In the genomic region with DNA sequence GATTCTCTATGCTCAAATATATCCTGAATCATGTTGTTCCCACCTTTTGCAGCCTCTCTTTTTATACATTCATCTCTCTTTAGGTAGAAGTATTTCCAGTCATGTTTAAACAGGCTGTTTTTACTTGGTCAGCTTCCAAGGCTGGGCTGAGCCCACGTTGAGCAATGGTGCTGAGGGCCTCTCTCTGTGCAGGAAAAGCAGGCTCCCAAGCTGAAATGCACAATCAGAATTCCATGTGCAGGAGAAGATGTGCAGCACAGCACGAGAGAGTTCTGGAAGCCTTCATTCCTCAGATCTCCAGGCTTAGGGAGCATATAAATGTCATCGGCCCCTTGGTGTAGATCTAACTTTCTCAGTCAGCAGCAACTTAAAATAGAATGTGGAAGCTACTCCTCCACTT, we compare ENCODE assay signal across 22 cellular contexts.
DNase-seq lines count a peak whose midpoint lies in the region; ATAC-seq, FAIRE-seq and TF ChIP-seq lines count a peak whose summit lies in the region.
"Had no signal": no experiment of that assay in that cellular context is flagged by ENCODE, and none has a peak within 500 bp of the region (broad histone marks: within the 10 kb centered on the region; RNA-seq: fewer than 3 reads in every experiment).

No MANE protein-coding gene starts in this region.

- DNase-seq in HepG2 (ENCODE audit: low spot score), result no peak
- DNase-seq in choroid plexus epithelial cell (ENCODE audit: low read depth), result peak; percentile 58
- DNase-seq in left lobe of liver (ENCODE audit: low spot score), result no peak
- DNase-seq in cerebellar cortex (ENCODE audit: low spot score), result no peak
- no peak for DNase-seq in SHP77 (lab: John Stamatoyannopoulos, UW)
- DNase-seq in NK-92 treated with Interleukin-12 subunit alpha and Interleukin-12 subunit beta, amount 100 ng/mL, for 24 hours (lab: John Stamatoyannopoulos, UW), result no peak
- no peak for DNase-seq in NCI-H1436 (lab: John Stamatoyannopoulos, UW)
- DNase-seq: ACHN; activated CD8-positive, alpha-beta T cell treated with anti-CD3 and anti-CD28 coated beads, Interleukin-2, amount 10 ng/mL, durations not matched to agents 7 days and 5 days; activated T-cell treated with anti-CD3 and anti-CD28 coated beads, Interleukin-2, amount 50 U/mL, for 1 hour; amniotic stem cell; caudate nucleus; NCI-H187; Peyer's patch; stimulated activated CD4-positive, alpha-beta T cell treated with anti-CD3 and anti-CD28 coated beads, Interleukin-12 subunit alpha, Interleukin-12 subunit beta, amount 100 ng/mL, for 4 hours; substantia nigra had no signal

- in situ Hi-C loops in HepG2 (cut with HindIII; ENCODE audit: extremely low pct_ligation_motif_present, low pct_unique_long_range_greater_than_20kb), result no loop called here

- no peak overlapping the region for H2AFZ ChIP-seq in HepG2 (ENCODE audit: low read length)

- TF ChIP-seq POLR2A in HepG2 (IDR thresholded peaks at IDR 0.05; ENCODE audit: insufficient read depth in 1 of 2, low read depth in 2 of 2, low read length in 2 of 2), result no peak

- H3K9ac ChIP-seq in liver (ENCODE audit: low read depth in 1 of 2, low read length in 2 of 2), result no peak overlapping the region
- H3K9ac ChIP-seq in HepG2 (ENCODE audit: insufficient read depth, low read depth, low read length), result no peak overlapping the region

- H3K27me3 ChIP-seq in liver (ENCODE audit: control insufficient read depth in 4 of 4, insufficient read depth in 4 of 4, low read length in 3 of 4), result peaks cover 0 to 3% (median 0%) of the 10 kb centered on the region in 4 donors
- H3K27me3 ChIP-seq in HepG2 (ENCODE audit: control insufficient read depth in 1 of 2, insufficient read depth in 2 of 2, low read length in 2 of 2), result no peaks in the 10 kb centered on the region; a peak in 1 of 5 replicates
- H3K27me3 ChIP-seq: Peyer's patch, vagina had no signal

- 60% methylated on average over 3 of the region's 3 CpGs for whole genome bisulfite sequencing in liver
- WGBS in HepG2 (ENCODE audit: low lambda C conversion rate), result 3% methylated on average over 3 of the region's 3 CpGs

- ATAC-seq in HepG2 (no peak), left lobe of liver (peak; percentile 35)
- ATAC-seq: activated CD4-positive, CD25-positive, alpha-beta regulatory T cell treated with anti-CD3 and anti-CD28 coated beads, Interleukin-2, amount 50 U/mL, for 24 hours; activated CD8-positive, alpha-beta T cell treated with anti-CD3 and anti-CD28 coated beads, Interleukin-2, amount 10 ng/mL, durations not matched to agents 7 days and 5 days; GM12878; K562; SK-N-SH treated with all-trans-retinoic acid at 6 μM for 48 hours had no signal

- TF ChIP-seq RAD21 in liver (IDR thresholded peaks at IDR 0.05) (no peak), HepG2 (CRISPR knock-in tag; IDR thresholded peaks at IDR 0.05) (no peak)

- no peaks in the 10 kb centered on the region for H3K4me1 ChIP-seq in liver (ENCODE audit: control insufficient read depth in 4 of 4, insufficient read depth in 4 of 4, low read length in 3 of 4)
- H3K4me1 ChIP-seq in HepG2 (ENCODE audit: insufficient read depth, low read length), result no peaks in the 10 kb centered on the region
- H3K4me1 ChIP-seq: Peyer's patch had no signal

- TF ChIP-seq CTCF in liver (IDR thresholded peaks at IDR 0.05; ENCODE audit: low read depth, low read length, missing input control), result no peak
- no peak for TF ChIP-seq CTCF in HepG2 (CRISPR knock-in tag; IDR thresholded peaks at IDR 0.05)
- TF ChIP-seq CTCF in choroid plexus epithelial cell (conservative IDR thresholded peaks at IDR 0.05; ENCODE audit: low read depth, low read length), result no peak

- H3K4me3 ChIP-seq in liver (ENCODE audit: low read depth in 1 of 3, low read length in 3 of 3) (no peak overlapping the region), HepG2 (replicated peaks in 1 of 3; ENCODE audit: insufficient read depth in 1 of 3, low read depth in 2 of 3, low read length in 3 of 3) (no peak overlapping the region), choroid plexus epithelial cell (ENCODE audit: low read depth, low read length) (no peak overlapping the region)
- H3K4me3 ChIP-seq: GM12878, K562, Peyer's patch, vagina had no signal

- no peak for FAIRE-seq in HepG2 (lab: Jason Lieb, UNC)
- FAIRE-seq: GM12878, K562 had no signal

- H3K9me3 ChIP-seq in liver (ENCODE audit: control insufficient read depth in 4 of 4, low read length in 3 of 4) (no peaks in the 10 kb centered on the region), HepG2 (ENCODE audit: low read length) (no peaks in the 10 kb centered on the region)
- H3K9me3 ChIP-seq: Peyer's patch, vagina had no signal

- TF ChIP-seq EP300 in HepG2 (IDR thresholded peaks at IDR 0.05; ENCODE audit: low read depth in 2 of 2, low read length in 2 of 2) (no peak), HepG2 (CRISPR knock-in tag; IDR thresholded peaks at IDR 0.05; ENCODE audit: borderline replicate concordance) (no peak)

- BruUV-seq in HepG2 (replicated peaks; lab: Mats Ljungman, UMichigan), result no TSS peak

- no peaks in the 10 kb centered on the region for H4K20me1 ChIP-seq in HepG2 (ENCODE audit: insufficient read depth, low read length)

- CTCF ChIA-PET in HepG2 (lab: Yijun Ruan, JAX; ENCODE audit: low intra/inter-chr PET ratio, low total read pairs), result no interaction called here

- H3K79me2 ChIP-seq in HepG2 (ENCODE audit: insufficient read depth, low read length), result no peaks in the 10 kb centered on the region

- intact Hi-C loops in HepG2 (cut with micrococcal nuclease; ENCODE audit: unreplicated experiment), result no loop called here

- H3K36me3 ChIP-seq in liver (ENCODE audit: control insufficient read depth in 4 of 4, insufficient read depth in 3 of 4, low read depth in 1 of 4, low read length in 3 of 4), result no peaks in the 10 kb centered on the region
- no peaks in the 10 kb centered on the region for H3K36me3 ChIP-seq in HepG2 (replicated peaks in 1 of 2; ENCODE audit: control insufficient read depth in 1 of 2, insufficient read depth in 2 of 2, low read length in 2 of 2)
- H3K36me3 ChIP-seq: Peyer's patch, vagina had no signal

- H3K4me2 ChIP-seq in HepG2 (ENCODE audit: low read depth, low read length), result no peak overlapping the region

- no peak overlapping the region for H3K27ac ChIP-seq in liver (ENCODE audit: low read depth in 1 of 2, low read length in 2 of 2)
- no peak overlapping the region for H3K27ac ChIP-seq in HepG2 (ENCODE audit: extremely low read length, insufficient read depth, low read length)
- H3K27ac ChIP-seq: Peyer's patch, vagina had no signal

- POLR2A ChIA-PET in HepG2 (lab: Yijun Ruan, JAX), result no interaction called here

TF ChIP-seq in liver, 16 proteins besides CTCF, POLR2A, EP300 and RAD21:
- TF ChIP-seq RXRA (IDR thresholded peaks at IDR 0.05) (peak; percentile 24 to 29), HNF4A (conservative IDR thresholded peaks at IDR 0.05) (no peak)

TF ChIP-seq in HepG2, 621 proteins besides CTCF, POLR2A, EP300 and RAD21 (continues in another document):
- no peak for TF ChIP-seq NR0B2 (CRISPR knock-in tag; IDR thresholded peaks at IDR 0.05)
- no peak for TF ChIP-seq ARID2 (CRISPR knock-in tag; IDR thresholded peaks at IDR 0.05; ENCODE audit: borderline replicate concordance)
- TF ChIP-seq, protein P1, sequence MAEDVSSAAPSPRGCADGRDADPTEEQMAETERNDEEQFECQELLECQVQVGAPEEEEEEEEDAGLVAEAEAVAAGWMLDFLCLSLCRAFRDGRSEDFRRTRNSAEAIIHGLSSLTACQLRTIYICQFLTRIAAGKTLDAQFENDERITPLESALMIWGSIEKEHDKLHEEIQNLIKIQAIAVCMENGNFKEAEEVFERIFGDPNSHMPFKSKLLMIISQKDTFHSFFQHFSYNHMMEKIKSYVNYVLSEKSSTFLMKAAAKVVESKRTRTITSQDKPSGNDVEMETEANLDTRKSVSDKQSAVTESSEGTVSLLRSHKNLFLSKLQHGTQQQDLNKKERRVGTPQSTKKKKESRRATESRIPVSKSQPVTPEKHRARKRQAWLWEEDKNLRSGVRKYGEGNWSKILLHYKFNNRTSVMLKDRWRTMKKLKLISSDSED (CRISPR knock-in tag; IDR thresholded peaks at IDR 0.05), result no peak
- no peak for TF ChIP-seq ZNF446 (CRISPR knock-in tag; IDR thresholded peaks at IDR 0.05)
- TF ChIP-seq PTBP1 (IDR thresholded peaks at IDR 0.05; ENCODE audit: low read depth, low read length, poor library complexity, severe bottlenecking), result no peak
- TF ChIP-seq, protein P2, sequence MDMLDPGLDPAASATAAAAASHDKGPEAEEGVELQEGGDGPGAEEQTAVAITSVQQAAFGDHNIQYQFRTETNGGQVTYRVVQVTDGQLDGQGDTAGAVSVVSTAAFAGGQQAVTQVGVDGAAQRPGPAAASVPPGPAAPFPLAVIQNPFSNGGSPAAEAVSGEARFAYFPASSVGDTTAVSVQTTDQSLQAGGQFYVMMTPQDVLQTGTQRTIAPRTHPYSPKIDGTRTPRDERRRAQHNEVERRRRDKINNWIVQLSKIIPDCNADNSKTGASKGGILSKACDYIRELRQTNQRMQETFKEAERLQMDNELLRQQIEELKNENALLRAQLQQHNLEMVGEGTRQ (IDR thresholded peaks at IDR 0.05; ENCODE audit: low read depth, low read length), result no peak
- TF ChIP-seq, protein P2 (CRISPR knock-in tag; IDR thresholded peaks at IDR 0.05; ENCODE audit: borderline replicate concordance), result no peak
- no peak for TF ChIP-seq ZNF292 (CRISPR knock-in tag; IDR thresholded peaks at IDR 0.05; ENCODE audit: borderline replicate concordance, low read depth)
- no peak for TF ChIP-seq NFIC (IDR thresholded peaks at IDR 0.05; ENCODE audit: low read length)
- no peak for TF ChIP-seq KDM6A (CRISPR knock-in tag; IDR thresholded peaks at IDR 0.05; ENCODE audit: low read depth)
- no peak for TF ChIP-seq MBNL3 (CRISPR knock-in tag; conservative IDR thresholded peaks at IDR 0.05)
- TF ChIP-seq NCOA1 (CRISPR knock-in tag; IDR thresholded peaks at IDR 0.05), result no peak
- TF ChIP-seq SP5 (CRISPR knock-in tag; IDR thresholded peaks at IDR 0.05; ENCODE audit: borderline replicate concordance, low read depth), result no peak
